8 cellular contexts compared by ENCODE assay signal in genomic region chr3:69082805-69083204, GRCh38. TPM values are rescaled to one million over a fixed set of nuclear protein-coding genes. Genes with fewer than 3 reads are reported as not detected.
DNase-seq lines count a peak whose midpoint lies in the region; ATAC-seq and TF ChIP-seq lines count a peak whose summit lies in the region.

No MANE protein-coding gene starts in this region.

- H3K4me3 Mint-ChIP-seq in activated naive CD8-positive, alpha-beta T cell treated with anti-CD3 and anti-CD28 coated beads for 36 hours, result peak overlapping the region; percentile 61
- H3K4me3 Mint-ChIP-seq in memory B cell, result peak overlapping the region; percentile 65

- H3K4me1 ChIP-seq in right atrium auricular region (peaks cover 0 to 74% of the 10 kb centered on the region in 2 donors), SJSA1 (replicated peaks) (peaks cover 69% of the 10 kb centered on the region)

- no peaks in the 10 kb centered on the region for H3K36me3 ChIP-seq in right atrium auricular region
- peaks cover 16% of the 10 kb centered on the region for H3K36me3 ChIP-seq in SJSA1

- H3K27me3 ChIP-seq in right atrium auricular region (no peaks in the 10 kb centered on the region), SJSA1 (replicated peaks) (no peaks in the 10 kb centered on the region)

- H3K4me3 ChIP-seq in right atrium auricular region (no peak overlapping the region), SJSA1 (no peak overlapping the region)

- no peaks in the 10 kb centered on the region for H3K9me3 Mint-ChIP-seq in activated naive CD8-positive, alpha-beta T cell treated with anti-CD3 and anti-CD28 coated beads for 36 hours
- no peaks in the 10 kb centered on the region for H3K9me3 Mint-ChIP-seq in memory B cell

- peaks cover 64% of the 10 kb centered on the region for H3K4me1 Mint-ChIP-seq in activated naive CD8-positive, alpha-beta T cell treated with anti-CD3 and anti-CD28 coated beads for 36 hours
- H3K4me1 Mint-ChIP-seq in memory B cell, result peaks cover 38% of the 10 kb centered on the region

- H3K36me3 Mint-ChIP-seq in activated naive CD8-positive, alpha-beta T cell treated with anti-CD3 and anti-CD28 coated beads for 36 hours, result peaks cover 14% of the 10 kb centered on the region
- H3K36me3 Mint-ChIP-seq in memory B cell, result no peaks in the 10 kb centered on the region

- H3K27ac ChIP-seq in right atrium auricular region (peak overlapping the region in 1 of 2 donors; percentile 96), SJSA1 (peak overlapping the region; percentile 96)

- ATAC-seq in left cardiac atrium (peak in 1 of 2 donors; percentile 9), HG03064 (IDR thresholded peaks at IDR 0.05; ENCODE audit: low read depth, unreplicated experiment) (peak; percentile 62), memory B cell (ENCODE audit: low read depth) (peak; percentile 40)
- ATAC-seq in stimulated activated naive CD8-positive, alpha-beta T cell treated with anti-CD3 and anti-CD28 coated beads, Interleukin-15, Interleukin-2, amounts not matched to agents 100 U/mL and 50 U/mL, for 24 hours, result peak; percentile 74

- TF ChIP-seq CTCF in right atrium auricular region (IDR thresholded peaks at IDR 0.05), result no peak

- no peaks in the 10 kb centered on the region for H3K27me3 Mint-ChIP-seq in activated naive CD8-positive, alpha-beta T cell treated with anti-CD3 and anti-CD28 coated beads for 36 hours
- no peaks in the 10 kb centered on the region for H3K27me3 Mint-ChIP-seq in memory B cell

- H3K27ac Mint-ChIP-seq in activated naive CD8-positive, alpha-beta T cell treated with anti-CD3 and anti-CD28 coated beads for 36 hours, result peak overlapping the region; percentile 97
- peak overlapping the region; percentile 99 for H3K27ac Mint-ChIP-seq in memory B cell

- no peaks in the 10 kb centered on the region for H3K9me3 ChIP-seq in right atrium auricular region
- H3K9me3 ChIP-seq in SJSA1 (replicated peaks), result no peaks in the 10 kb centered on the region

- DNase-seq in left cardiac atrium (peak; percentile 34), right atrium auricular region (ENCODE audit: low spot score) (no peak), SJSA1 (ENCODE audit: low read depth in 1 of 2, low spot score in 2 of 2) (peak; percentile 62 to 66), memory B cell (ENCODE audit: low spot score in 2 of 2) (peak in 1 of 2 donors; percentile 48), NCI-H2171 (lab: John Stamatoyannopoulos, UW) (no peak)
- DNase-seq in activated naive CD8-positive, alpha-beta T cell treated with anti-CD3 and anti-CD28 coated beads for 36 hours, result peak; percentile 70
- peak; percentile 73 for DNase-seq in stimulated activated naive CD8-positive, alpha-beta T cell treated with anti-CD3 and anti-CD28 coated beads, Interleukin-15, Interleukin-2, amounts not matched to agents 100 U/mL and 50 U/mL, for 24 hours

- intact Hi-C loops in left cardiac atrium (cut with DNase I), result no loop called here

RNA-seq across cellular contexts. Expression of gene ARL6IP5, which starts 1.9 kb away (rescaled TPM):
- total RNA-seq in left cardiac atrium (100 to 1,000 TPM; 165 to 166 TPM), right atrium auricular region (100 to 1,000 TPM; 172 to 199 TPM)
- 49.8 and 57.3 TPM in 2 replicates for total RNA-seq in SJSA1 (2014; rRNA removed; shearing (Covaris generic))
- total RNA-seq in activated naive CD8-positive, alpha-beta T cell treated with anti-CD3 and anti-CD28 coated beads for 36 hours, result 10 to 100 TPM; 67.6 to 69.0 TPM

RNA-seq across cellular contexts. Expression of gene UBA3, which starts 2.6 kb away (rescaled TPM):
- 10 to 100 TPM; 55.0 to 56.8 TPM for total RNA-seq in left cardiac atrium
- 10 to 100 TPM; 39.9 to 63.5 TPM for total RNA-seq in right atrium auricular region
- total RNA-seq in SJSA1 (2014; rRNA removed; shearing (Covaris generic)), result 63.6 and 76.4 TPM in 2 replicates
- total RNA-seq in activated naive CD8-positive, alpha-beta T cell treated with anti-CD3 and anti-CD28 coated beads for 36 hours, result 10 to 100 TPM; 64.1 to 74.3 TPM

RNA-seq across cellular contexts. Expression of gene TMF1, which starts 30.7 kb away (rescaled TPM):
- 10 to 100 TPM; 21.4 to 29.6 TPM for total RNA-seq in left cardiac atrium
- total RNA-seq in right atrium auricular region, result 10 to 100 TPM; 15.6 to 21.3 TPM
- 11.8 and 19.5 TPM in 2 replicates for total RNA-seq in SJSA1 (2014; rRNA removed; shearing (Covaris generic))
- 10 to 100 TPM; 28.8 to 30.5 TPM for total RNA-seq in activated naive CD8-positive, alpha-beta T cell treated with anti-CD3 and anti-CD28 coated beads for 36 hours

RNA-seq across cellular contexts. Expression of gene LMOD3, which starts 39.6 kb away (rescaled TPM):
- 10 to 100 TPM; 49.2 to 52.8 TPM for total RNA-seq in left cardiac atrium
- 100 to 1,000 TPM in 1 of 2 donors, 10 to 100 TPM in 1; 33.1 to 110 TPM for total RNA-seq in right atrium auricular region
- total RNA-seq in SJSA1 (2014; rRNA removed; shearing (Covaris generic)), result not detected in 2 replicates
- total RNA-seq in activated naive CD8-positive, alpha-beta T cell treated with anti-CD3 and anti-CD28 coated beads for 36 hours, result not detected

Comparison
In these comparisons a context has a peak if more than half of its experiments do, and no peak if none do; other contexts are left out.
1. DNase-seq: peak in left cardiac atrium (single experiment), SJSA1 (2 of 2), activated naive CD8-positive, alpha-beta T cell treated with anti-CD3 and anti-CD28 coated beads for 36 hours (single experiment) and stimulated activated naive CD8-positive, alpha-beta T cell treated with anti-CD3 and anti-CD28 coated beads, Interleukin-15, Interleukin-2, amounts not matched to agents 100 U/mL and 50 U/mL, for 24 hours (single experiment); none in right atrium auricular region (single experiment) and NCI-H2171 (single experiment).